ENCODE assay signal across 14 cellular contexts in genomic region chr17:10118788-10119130, GRCh38.
DNase-seq lines count a peak whose midpoint lies in the region; ATAC-seq lines count a peak whose summit lies in the region.
"Had no signal": no experiment of that assay in that cellular context is flagged by ENCODE, and none has a peak within 500 bp of the region (broad histone marks: within the 10 kb centered on the region; RNA-seq: fewer than 3 reads in every experiment).

No MANE protein-coding gene starts in this region.

- H3K14ac ChIP-seq in trophoblast cell (ENCODE audit: low read length) = peak overlapping the region; percentile 16

- H3K27ac Mint-ChIP-seq in CD4-positive, alpha-beta memory T cell = peak overlapping the region in 4 of 7 donors; percentile 54 to 93 (median 83)
- H3K27ac Mint-ChIP-seq in IgD-negative memory B cell = peak overlapping the region; percentile 76 to 85 (median 79)
- H3K27ac Mint-ChIP-seq in dendritic cell treated with granulocyte-macrophage colony-stimulating factor and Interleukin-4, amounts not matched to agents 40 ng/mL and 50 ng/mL, for 4 days = peak overlapping the region; percentile 86

- POLR2A ChIA-PET in CD4-positive, alpha-beta memory T cell (lab: Charles Lee; ENCODE audit: partially characterized antibody) = no interaction called here

- no peak overlapping the region for H4K91ac ChIP-seq in trophoblast cell (ENCODE audit: low read depth, low read length)

- CTCF ChIA-PET in CD4-positive, alpha-beta memory T cell (lab: Charles Lee; ENCODE audit: partially characterized antibody) = no interaction called here

- peaks cover 2% of the 10 kb centered on the region for H3K79me2 ChIP-seq in trophoblast cell (ENCODE audit: control insufficient read depth, insufficient read depth, low read length, poor library complexity)

- peaks cover 4 to 7% of the 10 kb centered on the region in 2 donors for H3K27me3 Mint-ChIP-seq in CD4-positive, alpha-beta memory T cell
- H3K27me3 Mint-ChIP-seq in IgD-negative memory B cell = peaks cover 24% of the 10 kb centered on the region
- H3K27me3 Mint-ChIP-seq in dendritic cell treated with granulocyte-macrophage colony-stimulating factor and Interleukin-4, amounts not matched to agents 40 ng/mL and 50 ng/mL, for 4 days = no peaks in the 10 kb centered on the region

- H3K18ac ChIP-seq in trophoblast cell (ENCODE audit: low read length) = peak overlapping the region; percentile 45

- peak overlapping the region; percentile 25 for H2BK12ac ChIP-seq in trophoblast cell (ENCODE audit: low read length)

- no CpG with 5 or more reads among the region's 5 CpGs for WGBS in trophoblast cell (ENCODE audit: extremely low coverage, insufficient coverage, insufficient read length)

- peak overlapping the region; percentile 66 for H2AK5ac ChIP-seq in trophoblast cell (ENCODE audit: low read length)

- H3K4me1 ChIP-seq in CD4-positive, alpha-beta memory T cell (ENCODE audit: insufficient read depth, low read length) = peaks cover 40% of the 10 kb centered on the region
- H3K4me1 ChIP-seq in trophoblast cell (ENCODE audit: control insufficient read depth in 1 of 2, insufficient read depth in 2 of 2, low read length in 2 of 2) = peaks cover 51 to 59% of the 10 kb centered on the region in 2 experiments

- no peak overlapping the region for H3K9ac ChIP-seq in trophoblast cell (ENCODE audit: low read length)

- no peaks in the 10 kb centered on the region for H3K9me3 Mint-ChIP-seq in CD4-positive, alpha-beta memory T cell
- H3K9me3 Mint-ChIP-seq in IgD-negative memory B cell = peaks cover 0 to 2% (median 0%) of the 10 kb centered on the region in 3 donors
- no peaks in the 10 kb centered on the region for H3K9me3 Mint-ChIP-seq in dendritic cell treated with granulocyte-macrophage colony-stimulating factor and Interleukin-4, amounts not matched to agents 40 ng/mL and 50 ng/mL, for 4 days

- no peaks in the 10 kb centered on the region for H3K36me3 ChIP-seq in CD4-positive, alpha-beta memory T cell (ENCODE audit: insufficient read depth, low read length)
- no peaks in the 10 kb centered on the region for H3K36me3 ChIP-seq in trophoblast cell (ENCODE audit: control insufficient read depth in 1 of 2, insufficient read depth in 2 of 2, low read length in 2 of 2)

- no peak overlapping the region for H4K8ac ChIP-seq in trophoblast cell (ENCODE audit: low read depth, low read length)

- H3K4me3 Mint-ChIP-seq in CD4-positive, alpha-beta memory T cell = peak overlapping the region in 1 of 8 donors; percentile 64
- H3K4me3 Mint-ChIP-seq in IgD-negative memory B cell = peak overlapping the region in 3 of 4 donors; percentile 35 to 82 (median 76)
- H3K4me3 Mint-ChIP-seq in dendritic cell treated with granulocyte-macrophage colony-stimulating factor and Interleukin-4, amounts not matched to agents 40 ng/mL and 50 ng/mL, for 4 days = no peak overlapping the region

- H3K4me3 ChIP-seq in CD4-positive, alpha-beta memory T cell (ENCODE audit: low read length in 2 of 2) = no peak overlapping the region
- no peak overlapping the region for H3K4me3 ChIP-seq in trophoblast cell (ENCODE audit: low read depth, low read length)

- H3K4ac ChIP-seq in trophoblast cell (ENCODE audit: low read depth, low read length) = no peak overlapping the region

- H4K12ac ChIP-seq in trophoblast cell (ENCODE audit: low read depth, low read length) = no peak overlapping the region

- intact Hi-C loops in CD4-positive, alpha-beta memory T cell (cut with micrococcal nuclease) = no loop called here
- intact Hi-C loops in dendritic cell treated with granulocyte-macrophage colony-stimulating factor and Interleukin-4, amounts not matched to agents 40 ng/mL and 50 ng/mL, for 4 days (cut with micrococcal nuclease) = loop anchor here (1.0 to 5.0 kb wide), 2 partner anchors 77 to 151 kb away; no protein-coding TSS in a partner anchor

- DNase-seq in CD4-positive, alpha-beta memory T cell = no peak
- no peak for DNase-seq in trophoblast cell
- no peak for DNase-seq in UCSD-AML1 (lab: John Stamatoyannopoulos, UW; ENCODE audit: unreplicated experiment)
- DNase-seq in COR-L47 (lab: John Stamatoyannopoulos, UW) = no peak
- DNase-seq in NCI-H146 treated with DMSO at 0.1 percent for 48 hours (lab: John Stamatoyannopoulos, UW; ENCODE audit: unreplicated experiment) = no peak
- DNase-seq: activated CD8-positive, alpha-beta memory T cell treated with anti-CD3 and anti-CD28 coated beads, Interleukin-2, amount 50 U/mL, for 48 hours; AML-193; EL; Kasumi-1; NCI-H2107; stimulated activated CD4-positive, alpha-beta T cell treated with anti-CD3 and anti-CD28 coated beads, Interleukin-1b, Interleukin-23, amount 100 ng/mL, for 48 hours had no signal

- no peak overlapping the region for H2BK5ac ChIP-seq in trophoblast cell (ENCODE audit: low read depth, low read length, poor library complexity)

- H2BK120ac ChIP-seq in trophoblast cell (ENCODE audit: insufficient read depth, low read length, poor library complexity) = no peak overlapping the region

- H2AFZ ChIP-seq in trophoblast cell (ENCODE audit: insufficient read depth, low read length, poor library complexity) = no peak overlapping the region

- no peaks in the 10 kb centered on the region for H3K9me3 ChIP-seq in CD4-positive, alpha-beta memory T cell (ENCODE audit: control insufficient read depth in 1 of 2, low read length in 2 of 2)
- no peaks in the 10 kb centered on the region for H3K9me3 ChIP-seq in trophoblast cell (ENCODE audit: insufficient read depth, low read depth, low read length)

- no peak overlapping the region for H3K23ac ChIP-seq in trophoblast cell (ENCODE audit: low read length)

- peaks cover 21% of the 10 kb centered on the region for H3K79me1 ChIP-seq in trophoblast cell (ENCODE audit: low read length)

- no peaks in the 10 kb centered on the region for H3K27me3 ChIP-seq in CD4-positive, alpha-beta memory T cell (ENCODE audit: insufficient read depth, low read length)
- no peaks in the 10 kb centered on the region for H3K27me3 ChIP-seq in trophoblast cell (ENCODE audit: insufficient read depth, low read length)

- no peak overlapping the region for H3K27ac ChIP-seq in CD4-positive, alpha-beta memory T cell (ENCODE audit: low read depth, low read length)
- no peak overlapping the region for H3K27ac ChIP-seq in trophoblast cell (ENCODE audit: low read depth, low read length)

- H3K4me2 ChIP-seq in trophoblast cell (ENCODE audit: low read length) = no peak overlapping the region

- ATAC-seq in HG02970 (IDR thresholded peaks at IDR 0.05; ENCODE audit: low FRiP score, unreplicated experiment) = no peak

- H3K36me3 Mint-ChIP-seq in CD4-positive, alpha-beta memory T cell = no peaks in the 10 kb centered on the region
- no peaks in the 10 kb centered on the region for H3K36me3 Mint-ChIP-seq in IgD-negative memory B cell
- H3K36me3 Mint-ChIP-seq in dendritic cell treated with granulocyte-macrophage colony-stimulating factor and Interleukin-4, amounts not matched to agents 40 ng/mL and 50 ng/mL, for 4 days (ENCODE audit: low read depth) = peaks cover 5% of the 10 kb centered on the region

- H3K4me1 Mint-ChIP-seq in CD4-positive, alpha-beta memory T cell = peaks cover 21 to 75% (median 59%) of the 10 kb centered on the region in 4 donors
- H3K4me1 Mint-ChIP-seq in IgD-negative memory B cell = peaks cover 39 to 46% (median 45%) of the 10 kb centered on the region in 3 donors
- H3K4me1 Mint-ChIP-seq in dendritic cell treated with granulocyte-macrophage colony-stimulating factor and Interleukin-4, amounts not matched to agents 40 ng/mL and 50 ng/mL, for 4 days (ENCODE audit: low read depth) = peaks cover 96% of the 10 kb centered on the region
